ENCODE assay signal across 18 cellular contexts in genomic region chr18:60987963-60988362, GRCh38.
"Had no signal": no experiment of that assay in that cellular context is flagged by ENCODE, and none has a peak within 500 bp of the region (broad histone marks: within the 10 kb centered on the region; RNA-seq: fewer than 3 reads in every experiment).

No MANE protein-coding gene starts in this region.

- H3K36me3 ChIP-seq: pancreas, SJCRH30 had no signal

- H3K9me3 ChIP-seq: body of pancreas, pancreas, SJCRH30 had no signal

- H3K4me2 ChIP-seq: smooth muscle cell had no signal

- H3K4me1 ChIP-seq: body of pancreas, pancreas, SJCRH30 had no signal

- H3K27ac ChIP-seq: body of pancreas, coronary artery, pancreas, SJCRH30, VCaP had no signal

- H3K4me3 ChIP-seq: body of pancreas, coronary artery, pancreas, SJCRH30, smooth muscle cell had no signal

- H3K27me3 ChIP-seq: body of pancreas, SJCRH30 had no signal

- ATAC-seq: activated naive CD8-positive, alpha-beta T cell treated with anti-CD3 and anti-CD28 coated beads, Interleukin-2, amount 50 U/mL, for 24 hours; body of pancreas; natural killer cell; pancreas; sciatic nerve; stimulated activated effector memory CD8-positive, alpha-beta T cell treated with anti-CD3 and anti-CD28 coated beads, Interleukin-12 subunit alpha, Interleukin-12 subunit beta, amount 100 ng/mL, for 72 hours had no signal

- DNase-seq: activated CD4-positive, alpha-beta T cell treated with anti-CD3 and anti-CD28 coated beads, Interleukin-2, amount 50 U/mL, for 1 hour; activated CD4-positive, CD25-positive, alpha-beta regulatory T cell treated with anti-CD3 and anti-CD28 coated beads, Interleukin-2, amount 50 U/mL, for 72 hours; activated CD8-positive, alpha-beta memory T cell treated with anti-CD3 and anti-CD28 coated beads, Interleukin-2, amount 50 U/mL, for 4 hours; activated effector memory CD4-positive, alpha-beta T cell treated with Interleukin-2 at 50 U/mL for 16 hours; activated naive CD4-positive, alpha-beta T cell treated with anti-CD3 and anti-CD28 coated beads, Interleukin-2, amount 10 ng/mL, durations not matched to agents 7 days and 5 days; activated naive CD8-positive, alpha-beta T cell treated with anti-CD3 and anti-CD28 coated beads, Interleukin-2, amount 50 U/mL, for 24 hours; activated T-cell treated with anti-CD3 and anti-CD28 coated beads, Interleukin-2, amount 50 U/mL, for 48 hours; body of pancreas; natural killer cell; pancreas; SJCRH30; stimulated activated CD4-positive, alpha-beta T cell treated with anti-CD3 and anti-CD28 coated beads, Interleukin-4, amount 100 ng/mL, for 24 hours; T-helper 2 cell had no signal
